Comparison of ENCODE assay signal across 20 cellular contexts in genomic region chr6:21309791-21310190, GRCh38.
DNase-seq lines count a peak whose midpoint lies in the region; ATAC-seq, FAIRE-seq and TF ChIP-seq lines count a peak whose summit lies in the region.
"Had no signal": no experiment of that assay in that cellular context is flagged by ENCODE, and none has a peak within 500 bp of the region (broad histone marks: within the 10 kb centered on the region; RNA-seq: fewer than 3 reads in every experiment).

No MANE protein-coding gene starts in this region.

- no peak overlapping the region for H2AK5ac ChIP-seq in H1 (ENCODE audit: low read depth, low read length)

- H3K23me2 ChIP-seq in H1 (ENCODE audit: low read depth, low read length): no peaks in the 10 kb centered on the region

- 79% methylated on average over 11 of the region's 11 CpGs; no CpG with 5 or more reads in 1 of the 2 experiments for WGBS in H1 (ENCODE audit: extremely low coverage in 1 of 2, insufficient coverage in 1 of 2, insufficient read length in 1 of 2, insufficient replicate concordance in 2 of 2, low coverage in 1 of 2, low lambda C conversion rate in 2 of 2, missing lambda C conversion rate in 1 of 2), 2 experiments

- no peak for ATAC-seq in GM19467 (IDR thresholded peaks at IDR 0.05; ENCODE audit: unreplicated experiment)
- ATAC-seq: left ventricle myocardium superior had no signal

- H3K4me3 Mint-ChIP-seq in mesothelial cell of epicardium: peak overlapping the region; percentile 46
- H3K4me3 Mint-ChIP-seq in type B pancreatic cell: peak overlapping the region; percentile 78
- H3K4me3 Mint-ChIP-seq: activated naive CD4-positive, alpha-beta T cell treated with anti-CD3 and anti-CD28 coated beads for 36 hours; CD14-positive monocyte; dendritic cell treated with granulocyte-macrophage colony-stimulating factor and Interleukin-4, amounts not matched to agents 40 ng/mL and 50 ng/mL, for 4 days had no signal

- no peaks in the 10 kb centered on the region for H3K9me3 Mint-ChIP-seq in mesothelial cell of epicardium
- H3K9me3 Mint-ChIP-seq in type B pancreatic cell: no peaks in the 10 kb centered on the region
- H3K9me3 Mint-ChIP-seq: activated naive CD4-positive, alpha-beta T cell treated with anti-CD3 and anti-CD28 coated beads for 36 hours; CD14-positive monocyte; dendritic cell treated with granulocyte-macrophage colony-stimulating factor and Interleukin-4, amounts not matched to agents 40 ng/mL and 50 ng/mL, for 4 days had no signal

- no peak overlapping the region for H4K5ac ChIP-seq in H1 (ENCODE audit: insufficient read length, low read depth, low read length)

- CTCF ChIA-PET in H1 (lab: Charles Lee; ENCODE audit: partially characterized antibody): interaction anchor here (0.6 to 1.0 kb wide), 2 partner anchors 221 to 637 kb away, joined by 3 read pairs; no protein-coding TSS in a partner anchor

- no peak overlapping the region for H4K8ac ChIP-seq in H1 (ENCODE audit: extremely low read depth, insufficient read depth, low read length)

- POLR2A ChIA-PET in H1 (lab: Charles Lee; ENCODE audit: partially characterized antibody): no interaction called here

- H2BK5ac ChIP-seq in H1 (ENCODE audit: low read depth, low read length): no peak overlapping the region

- no peak for TF ChIP-seq RAD21 in H1 (IDR thresholded peaks at IDR 0.05 in 1 of 2, conservative IDR thresholded peaks at IDR 0.05 in 1 of 2; ENCODE audit: low read depth in 2 of 2, low read length in 2 of 2)

- H3K27me3 Mint-ChIP-seq in mesothelial cell of epicardium (ENCODE audit: low read depth): no peaks in the 10 kb centered on the region
- H3K27me3 Mint-ChIP-seq in type B pancreatic cell: peaks cover 7% of the 10 kb centered on the region
- H3K27me3 Mint-ChIP-seq: dendritic cell treated with granulocyte-macrophage colony-stimulating factor and Interleukin-4, amounts not matched to agents 40 ng/mL and 50 ng/mL, for 4 days; progenitor cell of endocrine pancreas had no signal

- H3K36me3 Mint-ChIP-seq in mesothelial cell of epicardium (no peaks in the 10 kb centered on the region), type B pancreatic cell (no peaks in the 10 kb centered on the region)
- H3K36me3 Mint-ChIP-seq: CD14-positive monocyte had no signal

- no peaks in the 10 kb centered on the region for H3K9me3 ChIP-seq in H1 (ENCODE audit: insufficient read depth in 2 of 2, low read depth in 1 of 2, low read length in 1 of 2)

- H3K27me3 ChIP-seq in H1 (replicated peaks in 1 of 4; ENCODE audit: control insufficient read depth in 3 of 4, extremely low read depth in 1 of 4, insufficient read depth in 3 of 4, low read length in 3 of 4): no peaks in the 10 kb centered on the region

- no peak overlapping the region for H4K91ac ChIP-seq in H1 (replicated peaks; ENCODE audit: insufficient read length, low read length)

- H3K4me2 ChIP-seq in H1 (ENCODE audit: insufficient read depth in 1 of 2, low read depth in 2 of 2, low read length in 2 of 2): no peak overlapping the region

- no peak for TF ChIP-seq POLR2A in H1 (IDR thresholded peaks at IDR 0.05; ENCODE audit: control extremely low read depth in 1 of 2, low read depth in 2 of 2, low read length in 2 of 2)

- no peak overlapping the region for H3K27ac Mint-ChIP-seq in mesothelial cell of epicardium
- H3K27ac Mint-ChIP-seq in type B pancreatic cell: peak overlapping the region; percentile 21
- H3K27ac Mint-ChIP-seq: activated naive CD4-positive, alpha-beta T cell treated with anti-CD3 and anti-CD28 coated beads for 36 hours; CD14-positive monocyte; dendritic cell treated with granulocyte-macrophage colony-stimulating factor and Interleukin-4, amounts not matched to agents 40 ng/mL and 50 ng/mL, for 4 days had no signal

- peaks cover 0 to 3% (median 0%) of the 10 kb centered on the region in 4 experiments; a peak in 1 of 7 replicates for H3K4me1 ChIP-seq in H1 (replicated peaks in 1 of 4; ENCODE audit: control insufficient read depth in 3 of 4, insufficient read depth in 4 of 4, low read length in 3 of 4)

- H3K18ac ChIP-seq in H1 (ENCODE audit: extremely low read depth, low read length): no peak overlapping the region

- DNase-seq in DMS79 treated with DMSO at 0.1 percent for 48 hours (lab: John Stamatoyannopoulos, UW) (peak; percentile 47), DMS79 (lab: John Stamatoyannopoulos, UW) (no peak), H1 (ENCODE audit: low read depth in 1 of 2, low spot score in 2 of 2) (no peak), mesothelial cell of epicardium (ENCODE audit: low spot score in 2 of 2, unreplicated experiment in 2 of 2) (no peak), type B pancreatic cell (ENCODE audit: extremely low spot score, unreplicated experiment) (no peak), SKM-1 treated with dmso at 0.1 percent for 144 hours (lab: John Stamatoyannopoulos, UW; ENCODE audit: unreplicated experiment) (no peak), T-helper 2 cell (no peak)
- DNase-seq: activated naive CD4-positive, alpha-beta T cell treated with anti-CD3 and anti-CD28 coated beads for 36 hours; activated T-cell treated with anti-CD3 and anti-CD28 coated beads for 4 hours; aorta; glutamatergic neuron; GOT3; left ventricle myocardium superior; NCI-H187 had no signal

- no peak overlapping the region for H2BK120ac ChIP-seq in H1 (replicated peaks; ENCODE audit: low read depth, low read length)

- no peak for FAIRE-seq in H1 (lab: Jason Lieb, UNC)

- no peaks in the 10 kb centered on the region for H3K79me2 ChIP-seq in H1 (ENCODE audit: control insufficient read depth in 1 of 2, insufficient read depth in 2 of 2, low read length in 2 of 2)

- H4K20me1 ChIP-seq in H1 (replicated peaks in 1 of 2; ENCODE audit: control insufficient read depth in 1 of 2, insufficient read depth in 2 of 2, low read length in 2 of 2): no peaks in the 10 kb centered on the region

- TF ChIP-seq EP300 in H1 (IDR thresholded peaks at IDR 0.05; ENCODE audit: borderline replicate concordance in 1 of 2, low read depth in 2 of 2, low read length in 2 of 2): no peak

- TF ChIP-seq CTCF in H1 (IDR thresholded peaks at IDR 0.05; ENCODE audit: control extremely low read depth in 1 of 3, insufficient read depth in 1 of 3, low read depth in 1 of 3, low read length in 3 of 3): no peak
- TF ChIP-seq CTCF in mesothelial cell of epicardium (IDR thresholded peaks at IDR 0.05; ENCODE audit: unreplicated experiment): no peak
- no peak for TF ChIP-seq CTCF in type B pancreatic cell (conservative IDR thresholded peaks at IDR 0.05)

- H3K4me1 Mint-ChIP-seq in mesothelial cell of epicardium: peaks cover 30% of the 10 kb centered on the region
- peaks cover 25% of the 10 kb centered on the region for H3K4me1 Mint-ChIP-seq in type B pancreatic cell (ENCODE audit: unreplicated experiment)

- no peaks in the 10 kb centered on the region for H3K36me3 ChIP-seq in H1 (ENCODE audit: control insufficient read depth in 2 of 4, insufficient read depth in 4 of 4, low read length in 3 of 4)

- H3K23ac ChIP-seq in H1 (ENCODE audit: insufficient read length): no peak overlapping the region

- H2BK15ac ChIP-seq in H1 (ENCODE audit: low read length): no peak overlapping the region

- no peak overlapping the region for H3K56ac ChIP-seq in H1 (replicated peaks; ENCODE audit: insufficient read length, low read depth, low read length)

- no peak overlapping the region for H3K4ac ChIP-seq in H1 (replicated peaks; ENCODE audit: insufficient read length, low read depth, low read length)

- no peak overlapping the region for H2BK20ac ChIP-seq in H1 (ENCODE audit: low read length)

- no peak overlapping the region for H3K9ac ChIP-seq in H1 (replicated peaks in 1 of 4; ENCODE audit: extremely low read depth in 1 of 4, low read depth in 3 of 4, low read length in 3 of 4)

- no peak overlapping the region for H2BK12ac ChIP-seq in H1 (ENCODE audit: low read depth, low read length)

- H3K4me3 ChIP-seq in H1 (ENCODE audit: extremely low read depth in 1 of 4, insufficient read depth in 2 of 4, low read depth in 3 of 4, low read length in 4 of 4): no peak overlapping the region

- H3K79me1 ChIP-seq in H1 (ENCODE audit: low read depth, low read length): no peaks in the 10 kb centered on the region

- H2AFZ ChIP-seq in H1 (ENCODE audit: low read length): peak overlapping the region; percentile 71; the same call in 1 of the 2 replicates

- H3K27ac ChIP-seq in H1 (ENCODE audit: low read depth, low read length): no peak overlapping the region
- H3K27ac ChIP-seq: 22Rv1, RWPE1 had no signal

- no peak overlapping the region for H3K14ac ChIP-seq in H1 (ENCODE audit: insufficient read length)

TF ChIP-seq in H1, 55 proteins besides CTCF, POLR2A, EP300 and RAD21:
- TF ChIP-seq TBP (IDR thresholded peaks at IDR 0.05; ENCODE audit: low read depth, low read length) (no peak), EZH2 (IDR thresholded peaks at IDR 0.05; ENCODE audit: low read depth, low read length, severe bottlenecking) (no peak), CHD1 (IDR thresholded peaks at IDR 0.05; ENCODE audit: low read depth, low read length) (no peak), PHF8 (conservative IDR thresholded peaks at IDR 0.05; ENCODE audit: low read depth, low read length) (no peak), EGR1 (IDR thresholded peaks at IDR 0.05; ENCODE audit: borderline replicate concordance, low read depth, low read length) (no peak), RNF2 (IDR thresholded peaks at IDR 0.05; ENCODE audit: borderline replicate concordance, low read depth, low read length, missing control alignments, poor library complexity, severe bottlenecking) (no peak), ATF3 (IDR thresholded peaks at IDR 0.05; ENCODE audit: insufficient read depth, low read depth, low read length) (no peak), ATF2 (IDR thresholded peaks at IDR 0.05; ENCODE audit: low read length) (no peak), CHD2 (IDR thresholded peaks at IDR 0.05; ENCODE audit: low read length) (no peak), ASH2L (IDR thresholded peaks at IDR 0.05; ENCODE audit: low read length) (no peak)
